28 cellular contexts compared by ENCODE assay signal in genomic region chr11:70523384-70524095, GRCh38.
DNase-seq lines count a peak whose midpoint lies in the region; ATAC-seq, FAIRE-seq and TF ChIP-seq lines count a peak whose summit lies in the region.
"Had no signal": no experiment of that assay in that cellular context is flagged by ENCODE, and none has a peak within 500 bp of the region (broad histone marks: within the 10 kb centered on the region; RNA-seq: fewer than 3 reads in every experiment).

No MANE protein-coding gene starts in this region.

- H3K4me1 ChIP-seq in OCI-LY3 (ENCODE audit: low read length) (peaks cover 57% of the 10 kb centered on the region), kidney (ENCODE audit: control insufficient read depth in 1 of 2, insufficient read depth in 1 of 2, low read depth in 1 of 2, low read length in 2 of 2) (no peaks in the 10 kb centered on the region), aorta (ENCODE audit: control insufficient read depth in 1 of 2, insufficient read depth in 2 of 2, low read length in 2 of 2) (no peaks in the 10 kb centered on the region)
- H3K4me1 ChIP-seq: adrenal gland, body of pancreas, gastroesophageal sphincter, psoas muscle had no signal

- H3K27ac Mint-ChIP-seq in natural killer cell treated with Interleukin-12 subunit alpha and Interleukin-12 subunit beta and Interleukin-15 and Interleukin-18, amount 100 ng/mL, for 72 hours, result no peak overlapping the region
- no peak overlapping the region for H3K27ac Mint-ChIP-seq in natural killer cell
- H3K27ac Mint-ChIP-seq: activated CD8-positive, alpha-beta T cell treated with anti-CD3 and anti-CD28 coated beads for 36 hours; activated T-helper 1 cell treated with anti-CD3 and anti-CD28 coated beads, Interleukin-12 subunit alpha, Interleukin-12 subunit beta, Interleukin-2, Interleukin-4 antibody, amounts not matched to agents 30 ng/mL and 10 ng/mL and 1 ng/mL, durations not matched to agents 14 hours and 24 hours and 36 hours; memory B cell; T-helper 2 cell treated with Interferon-gamma antibody and Interleukin-4, amounts not matched to agents 5 μg/mL and 100 μg/mL, for 36 hours had no signal

- H3K36me3 ChIP-seq in OCI-LY3 (replicated peaks; ENCODE audit: low read depth, low read length), result no peaks in the 10 kb centered on the region
- H3K36me3 ChIP-seq in kidney (ENCODE audit: control insufficient read depth in 1 of 2, insufficient read depth in 2 of 2, low read length in 2 of 2), result no peaks in the 10 kb centered on the region
- no peaks in the 10 kb centered on the region for H3K36me3 ChIP-seq in aorta (ENCODE audit: control insufficient read depth in 1 of 2, insufficient read depth in 2 of 2, low read length in 1 of 2)
- H3K36me3 ChIP-seq: adrenal gland, gastroesophageal sphincter, upper lobe of left lung had no signal

- WGBS in aorta, 2 donors, result 72 to 81% methylated on average over 15 of the region's 15 CpGs

- peaks cover under 1% of the 10 kb centered on the region; the same call in 1 of the 2 replicates for H3K27me3 ChIP-seq in OCI-LY3 (ENCODE audit: low read depth, low read length)
- H3K27me3 ChIP-seq in aorta (ENCODE audit: control insufficient read depth in 1 of 2, insufficient read depth in 2 of 2, low read length in 1 of 2), result no peaks in the 10 kb centered on the region
- H3K27me3 ChIP-seq: adrenal gland, body of pancreas, upper lobe of left lung had no signal

- no peak for FAIRE-seq in kidney (lab: Jason Lieb, UNC)

- no peak overlapping the region for H3K4me3 Mint-ChIP-seq in natural killer cell treated with Interleukin-12 subunit alpha and Interleukin-12 subunit beta and Interleukin-15 and Interleukin-18, amount 100 ng/mL, for 72 hours
- no peak overlapping the region for H3K4me3 Mint-ChIP-seq in natural killer cell
- H3K4me3 Mint-ChIP-seq: activated CD8-positive, alpha-beta T cell treated with anti-CD3 and anti-CD28 coated beads for 36 hours; activated T-helper 1 cell treated with anti-CD3 and anti-CD28 coated beads, Interleukin-12 subunit alpha, Interleukin-12 subunit beta, Interleukin-2, Interleukin-4 antibody, amounts not matched to agents 30 ng/mL and 10 ng/mL and 1 ng/mL, durations not matched to agents 14 hours and 24 hours and 36 hours; memory B cell; T-helper 2 cell treated with Interferon-gamma antibody and Interleukin-4, amounts not matched to agents 5 μg/mL and 100 μg/mL, for 36 hours had no signal

- peak overlapping the region; percentile 67 for H3K4me3 ChIP-seq in OCI-LY3 (ENCODE audit: low read length)
- no peak overlapping the region for H3K4me3 ChIP-seq in kidney (ENCODE audit: low read length in 2 of 2)
- no peak overlapping the region for H3K4me3 ChIP-seq in aorta (ENCODE audit: low read length in 2 of 2)
- H3K4me3 ChIP-seq: adrenal gland, body of pancreas, gastroesophageal sphincter, psoas muscle, upper lobe of left lung had no signal

- H3K9me3 ChIP-seq in OCI-LY3 (ENCODE audit: insufficient read depth, low read length) (no peaks in the 10 kb centered on the region), kidney (ENCODE audit: control insufficient read depth in 1 of 2, low read length in 2 of 2) (no peaks in the 10 kb centered on the region), aorta (ENCODE audit: control insufficient read depth, low read length) (no peaks in the 10 kb centered on the region)
- H3K9me3 ChIP-seq: adrenal gland, body of pancreas, gastroesophageal sphincter, psoas muscle, upper lobe of left lung had no signal

- peak overlapping the region; percentile 85 for H3K4me2 ChIP-seq in OCI-LY3 (ENCODE audit: low read length)

- no peaks in the 10 kb centered on the region for H4K20me1 ChIP-seq in OCI-LY3 (ENCODE audit: insufficient read depth, low read length)

- H3K4me1 Mint-ChIP-seq in natural killer cell treated with Interleukin-12 subunit alpha and Interleukin-12 subunit beta and Interleukin-15 and Interleukin-18, amount 100 ng/mL, for 72 hours (ENCODE audit: low read depth in 2 of 2), result no peaks in the 10 kb centered on the region
- H3K4me1 Mint-ChIP-seq in natural killer cell, result no peaks in the 10 kb centered on the region
- H3K4me1 Mint-ChIP-seq: memory B cell had no signal

- peak; percentile 28 for DNase-seq in natural killer cell treated with Interleukin-12 subunit alpha and Interleukin-12 subunit beta and Interleukin-15 and Interleukin-18, amount 100 ng/mL, for 72 hours (ENCODE audit: low spot score)
- no peak for DNase-seq in natural killer cell
- DNase-seq in kidney, result peak; percentile 54
- DNase-seq in aorta, result peak; percentile 14 to 52
- no peak for DNase-seq in KG1 (lab: John Stamatoyannopoulos, UW)
- DNase-seq: activated CD8-positive, alpha-beta memory T cell treated with anti-CD3 and anti-CD28 coated beads, Interleukin-2, amount 50 U/mL, for 48 hours; activated CD8-positive, alpha-beta T cell treated with anti-CD3 and anti-CD28 coated beads for 36 hours; activated naive CD4-positive, alpha-beta T cell treated with Interleukin-2 at 50 U/mL for 16 hours; adrenal gland; body of pancreas; C1 segment of cervical spinal cord; effector CD4-positive, alpha-beta T cell; hippocampal formation; NCI-H1048; NCI-H2171; PC-3; stimulated activated CD4-positive, alpha-beta T cell treated with anti-CD3 and anti-CD28 coated beads, Interleukin-15, amount 100 ng/mL, for 24 hours; stimulated activated CD4-positive, alpha-beta T cell treated with anti-CD3 and anti-CD28 coated beads, Interleukin-4, amount 100 ng/mL, for 4 hours had no signal

- no peaks in the 10 kb centered on the region for H3K36me3 Mint-ChIP-seq in natural killer cell treated with Interleukin-12 subunit alpha and Interleukin-12 subunit beta and Interleukin-15 and Interleukin-18, amount 100 ng/mL, for 72 hours
- no peaks in the 10 kb centered on the region for H3K36me3 Mint-ChIP-seq in natural killer cell
- H3K36me3 Mint-ChIP-seq: memory B cell had no signal

- ATAC-seq in natural killer cell treated with Interleukin-12 subunit alpha and Interleukin-12 subunit beta and Interleukin-15 and Interleukin-18, amount 100 ng/mL, for 72 hours, result no peak
- no peak for ATAC-seq in natural killer cell
- ATAC-seq in aorta (ENCODE audit: low FRiP score), result no peak
- no peak for ATAC-seq in HG02588 (IDR thresholded peaks at IDR 0.05; ENCODE audit: unreplicated experiment)
- ATAC-seq in GM18909 (IDR thresholded peaks at IDR 0.05; ENCODE audit: poor library complexity, unreplicated experiment), result no peak
- ATAC-seq: activated CD8-positive, alpha-beta T cell treated with anti-CD3 and anti-CD28 coated beads for 36 hours; gastroesophageal sphincter; HCT116; PC-3; psoas muscle had no signal

- H3K79me2 ChIP-seq in OCI-LY3 (ENCODE audit: low read length), result no peaks in the 10 kb centered on the region

- peak overlapping the region; percentile 34; the same call in 1 of the 2 replicates for H2AFZ ChIP-seq in OCI-LY3 (ENCODE audit: low read depth, low read length)

- H3K27ac ChIP-seq in OCI-LY3 (ENCODE audit: low read length) (peak overlapping the region; percentile 75), kidney (ENCODE audit: low read depth in 2 of 2, low read length in 2 of 2) (no peak overlapping the region), aorta (ENCODE audit: low read depth in 1 of 2, low read length in 2 of 2) (no peak overlapping the region)
- H3K27ac ChIP-seq: adrenal gland, body of pancreas, gastroesophageal sphincter, psoas muscle, upper lobe of left lung had no signal

- TF ChIP-seq CTCF in natural killer cell (IDR thresholded peaks at IDR 0.05) (no peak), OCI-LY3 (IDR thresholded peaks at IDR 0.05; ENCODE audit: low read depth, low read length) (no peak), kidney (IDR thresholded peaks at IDR 0.05; ENCODE audit: borderline replicate concordance, extremely low read depth, insufficient read depth) (no peak)

- no peaks in the 10 kb centered on the region for H3K9me3 Mint-ChIP-seq in natural killer cell treated with Interleukin-12 subunit alpha and Interleukin-12 subunit beta and Interleukin-15 and Interleukin-18, amount 100 ng/mL, for 72 hours
- H3K9me3 Mint-ChIP-seq in natural killer cell, result no peaks in the 10 kb centered on the region
- H3K9me3 Mint-ChIP-seq: activated CD8-positive, alpha-beta T cell treated with anti-CD3 and anti-CD28 coated beads for 36 hours; activated T-helper 1 cell treated with anti-CD3 and anti-CD28 coated beads, Interleukin-12 subunit alpha, Interleukin-12 subunit beta, Interleukin-2, Interleukin-4 antibody, amounts not matched to agents 30 ng/mL and 10 ng/mL and 1 ng/mL, durations not matched to agents 14 hours and 24 hours and 36 hours; memory B cell; T-helper 2 cell treated with Interferon-gamma antibody and Interleukin-4, amounts not matched to agents 5 μg/mL and 100 μg/mL, for 36 hours had no signal

- H3K9ac ChIP-seq in OCI-LY3 (ENCODE audit: low read length) (peak overlapping the region; percentile 26), kidney (ENCODE audit: low read length in 2 of 2) (no peak overlapping the region)

- intact Hi-C loops in natural killer cell (cut with micrococcal nuclease), result no loop called here
- intact Hi-C loops in kidney (cut with DNase I), result no loop called here
- intact Hi-C loops in aorta (cut with DNase I), result no loop called here

- peaks cover 22 to 27% of the 10 kb centered on the region in 2 donors for H3K27me3 Mint-ChIP-seq in natural killer cell treated with Interleukin-12 subunit alpha and Interleukin-12 subunit beta and Interleukin-15 and Interleukin-18, amount 100 ng/mL, for 72 hours
- H3K27me3 Mint-ChIP-seq in natural killer cell (ENCODE audit: low read depth in 2 of 2), result peaks cover 24 to 32% of the 10 kb centered on the region in 2 donors

Comparison
In these comparisons a context has a peak if more than half of its experiments do, and no peak if none do; other contexts are left out.
1. DNase-seq: peak in natural killer cell treated with Interleukin-12 subunit alpha and Interleukin-12 subunit beta and Interleukin-15 and Interleukin-18, amount 100 ng/mL, for 72 hours (single experiment), kidney (single experiment) and aorta (2 of 2); none in natural killer cell (single experiment) and KG1 (single experiment).